Comparison of ENCODE assay signal across 12 cellular contexts in genomic region chr3:120442975-120443517, GRCh38. TPM values are rescaled to one million over a fixed set of nuclear protein-coding genes. Genes with fewer than 3 reads are reported as not detected.
DNase-seq lines count a peak whose midpoint lies in the region; ATAC-seq and TF ChIP-seq lines count a peak whose summit lies in the region.
"Had no signal": no experiment of that assay in that cellular context is flagged by ENCODE, and none has a peak within 500 bp of the region (broad histone marks: within the 10 kb centered on the region; RNA-seq: fewer than 3 reads in every experiment).

No MANE protein-coding gene starts in this region.

- in situ Hi-C loops in SK-MEL-5 (cut with HindIII; ENCODE audit: low pct_unique_long_range_greater_than_20kb, low sequenced_read_pairs): no loop called here

- no peak for ATAC-seq in HG02938 (IDR thresholded peaks at IDR 0.05; ENCODE audit: unreplicated experiment)

- TF ChIP-seq EP300 in esophagus muscularis mucosa (IDR thresholded peaks at IDR 0.05): no peak

- peaks cover 8% of the 10 kb centered on the region for H3K36me3 Mint-ChIP-seq in progenitor cell of endocrine pancreas (ENCODE audit: insufficient read depth)
- no peaks in the 10 kb centered on the region for H3K36me3 Mint-ChIP-seq in activated CD4-positive, alpha-beta memory T cell treated with anti-CD3 and anti-CD28 coated beads, Interleukin-2, amount 10 ng/mL, durations not matched to agents 7 days and 5 days (ENCODE audit: low read depth)
- H3K36me3 Mint-ChIP-seq: activated naive CD4-positive, alpha-beta T cell treated with anti-CD3 and anti-CD28 coated beads, Interleukin-2, amount 50 U/mL, for 24 hours had no signal

- no peak overlapping the region for H3K4me3 ChIP-seq in esophagus muscularis mucosa

- peaks cover 76 to 100% (median 98%) of the 10 kb centered on the region in 4 donors for H3K4me1 ChIP-seq in esophagus muscularis mucosa

- H3K4me3 Mint-ChIP-seq in progenitor cell of endocrine pancreas (ENCODE audit: low read depth): no peak overlapping the region
- H3K4me3 Mint-ChIP-seq in activated CD4-positive, alpha-beta memory T cell treated with anti-CD3 and anti-CD28 coated beads, Interleukin-2, amount 10 ng/mL, durations not matched to agents 7 days and 5 days: no peak overlapping the region
- H3K4me3 Mint-ChIP-seq: activated naive CD4-positive, alpha-beta T cell treated with anti-CD3 and anti-CD28 coated beads, Interleukin-2, amount 50 U/mL, for 24 hours had no signal

- H3K27ac ChIP-seq in esophagus muscularis mucosa (replicated peaks in 1 of 4): peak overlapping the region; percentile 30 to 95 (median 64)

- H3K36me3 ChIP-seq in esophagus muscularis mucosa: peaks cover 0 to 35% (median 16%) of the 10 kb centered on the region in 4 donors

- intact Hi-C loops in esophagus muscularis mucosa (cut with DNase I): no loop called here

- H3K27me3 Mint-ChIP-seq in progenitor cell of endocrine pancreas: no peaks in the 10 kb centered on the region
- H3K27me3 Mint-ChIP-seq in activated CD4-positive, alpha-beta memory T cell treated with anti-CD3 and anti-CD28 coated beads, Interleukin-2, amount 10 ng/mL, durations not matched to agents 7 days and 5 days: peaks cover 17% of the 10 kb centered on the region

- no peaks in the 10 kb centered on the region for H3K9me3 ChIP-seq in esophagus muscularis mucosa

- DNase-seq in EL (peak; percentile 42), SK-MEL-5 (ENCODE audit: low read depth, low spot score) (peak; percentile 35), esophagus muscularis mucosa (ENCODE audit: extremely low spot score) (no peak), progenitor cell of endocrine pancreas (ENCODE audit: low spot score, unreplicated experiment) (no peak), DMS53 (lab: John Stamatoyannopoulos, UW) (no peak), nucleus accumbens (lab: John Stamatoyannopoulos, UW) (no peak)
- no peak for DNase-seq in activated CD4-positive, alpha-beta memory T cell treated with anti-CD3 and anti-CD28 coated beads, Interleukin-2, amount 10 ng/mL, durations not matched to agents 7 days and 5 days
- DNase-seq: DMS79 treated with DMSO at 0.1 percent for 48 hours, KBM-7, NCI-H187 treated with DMSO at 0.1 percent for 48 hours had no signal

- POLR2A ChIA-PET in activated CD4-positive, alpha-beta memory T cell treated with anti-CD3 and anti-CD28 coated beads, Interleukin-2, amount 10 ng/mL, durations not matched to agents 7 days and 5 days (lab: Charles Lee): no interaction called here

- WGBS in esophagus muscularis mucosa: 70% methylated on average over 2 of the region's 2 CpGs

- no peaks in the 10 kb centered on the region for H3K9me3 Mint-ChIP-seq in progenitor cell of endocrine pancreas (ENCODE audit: low read depth)
- no peaks in the 10 kb centered on the region for H3K9me3 Mint-ChIP-seq in activated CD4-positive, alpha-beta memory T cell treated with anti-CD3 and anti-CD28 coated beads, Interleukin-2, amount 10 ng/mL, durations not matched to agents 7 days and 5 days
- H3K9me3 Mint-ChIP-seq: activated naive CD4-positive, alpha-beta T cell treated with anti-CD3 and anti-CD28 coated beads, Interleukin-2, amount 50 U/mL, for 24 hours had no signal

- CTCF ChIA-PET in activated CD4-positive, alpha-beta memory T cell treated with anti-CD3 and anti-CD28 coated beads, Interleukin-2, amount 10 ng/mL, durations not matched to agents 7 days and 5 days (lab: Charles Lee): interaction anchor here (1.6 kb wide), 1 partner anchor 17 kb away, joined by 4 read pairs; no protein-coding TSS in a partner anchor

- H3K4me1 Mint-ChIP-seq in progenitor cell of endocrine pancreas (ENCODE audit: low read depth): peaks cover 18% of the 10 kb centered on the region
- H3K4me1 Mint-ChIP-seq in activated CD4-positive, alpha-beta memory T cell treated with anti-CD3 and anti-CD28 coated beads, Interleukin-2, amount 10 ng/mL, durations not matched to agents 7 days and 5 days: no peaks in the 10 kb centered on the region
- H3K4me1 Mint-ChIP-seq: activated naive CD4-positive, alpha-beta T cell treated with anti-CD3 and anti-CD28 coated beads, Interleukin-2, amount 50 U/mL, for 24 hours had no signal

- H3K27me3 ChIP-seq in esophagus muscularis mucosa: no peaks in the 10 kb centered on the region

- no peak for TF ChIP-seq POLR2A in esophagus muscularis mucosa (IDR thresholded peaks at IDR 0.05; ENCODE audit: low read depth)

- no peak overlapping the region for H3K27ac Mint-ChIP-seq in progenitor cell of endocrine pancreas
- H3K27ac Mint-ChIP-seq in activated CD4-positive, alpha-beta memory T cell treated with anti-CD3 and anti-CD28 coated beads, Interleukin-2, amount 10 ng/mL, durations not matched to agents 7 days and 5 days: no peak overlapping the region
- H3K27ac Mint-ChIP-seq: activated naive CD4-positive, alpha-beta T cell treated with anti-CD3 and anti-CD28 coated beads, Interleukin-2, amount 50 U/mL, for 24 hours had no signal

- TF ChIP-seq CTCF in esophagus muscularis mucosa (IDR thresholded peaks at IDR 0.05) (peak in 2 of 3 experiments; percentile 9 to 40), progenitor cell of endocrine pancreas (IDR thresholded peaks at IDR 0.05; ENCODE audit: unreplicated experiment) (peak; percentile 35)

RNA-seq across cellular contexts. Expression of gene FSTL1, which starts 7.7 kb away (rescaled TPM):
- total RNA-seq in SK-MEL-5 (2014; rRNA removed; shearing (Covaris generic)): 61.1 and 69.2 TPM in 2 replicates
- polyA plus RNA-seq in SK-MEL-5 (2015; cell fraction: cytosol; rRNA removed): 37.5 and 41.5 TPM in 2 replicates
- polyA plus RNA-seq in SK-MEL-5 (2015; cell fraction: nucleus; rRNA removed): 37.9 and 41.1 TPM in 2 replicates
- total RNA-seq in esophagus muscularis mucosa: 100 to 1,000 TPM; 409 to 701 (median 677) TPM
- total RNA-seq in progenitor cell of endocrine pancreas: 210 and 225 TPM in 2 replicates
- total RNA-seq in activated CD4-positive, alpha-beta memory T cell treated with anti-CD3 and anti-CD28 coated beads, Interleukin-2, amount 10 ng/mL, durations not matched to agents 7 days and 5 days: under 1 TPM; 0.30 to 0.35 TPM

Comparison
In these comparisons a context has a peak if more than half of its experiments do, and no peak if none do; other contexts are left out.
1. DNase-seq: peak in EL (single experiment) and SK-MEL-5 (single experiment); none in esophagus muscularis mucosa (single experiment), progenitor cell of endocrine pancreas (single experiment), activated CD4-positive, alpha-beta memory T cell treated with anti-CD3 and anti-CD28 coated beads, Interleukin-2, amount 10 ng/mL, durations not matched to agents 7 days and 5 days (single experiment), DMS53 (single experiment) and nucleus accumbens (0 of 56).
2. RNA of gene FSTL1, which starts 7.7 kb away (total RNA-seq): 409 to 701 TPM in esophagus muscularis mucosa, 210 to 225 TPM in progenitor cell of endocrine pancreas and 61.1 to 69.2 TPM in SK-MEL-5; 0.30 to 0.35 TPM in activated CD4-positive, alpha-beta memory T cell treated with anti-CD3 and anti-CD28 coated beads, Interleukin-2, amount 10 ng/mL, durations not matched to agents 7 days and 5 days; every median in the first group is over 10 times any median in the second.